ENCODE assay signal across 8 cellular contexts in genomic region chr2:46657042-46657504, GRCh38. TPM values are rescaled to one million over a fixed set of nuclear protein-coding genes. Genes with fewer than 3 reads are reported as not detected.
DNase-seq lines count a peak whose midpoint lies in the region; ATAC-seq and TF ChIP-seq lines count a peak whose summit lies in the region.

No MANE protein-coding gene starts in this region.

- H3K4me1 ChIP-seq in Caco-2 = no peaks in the 10 kb centered on the region
- H3K4me1 ChIP-seq in heart right ventricle = peaks cover 0 to 21% (median 10%) of the 10 kb centered on the region in 9 donors
- peaks cover 0 to 17% (median 3%) of the 10 kb centered on the region in 6 donors for H3K4me1 ChIP-seq in spleen

- CTCF ChIA-PET in Caco-2 (lab: Charles Lee) = interaction anchor here (0.6 to 1.1 kb wide), 3 partner anchors 124 to 1775 kb away, joined by 3 to 4 read pairs (median 3); no protein-coding TSS in a partner anchor

- no peak overlapping the region for H3K27ac Mint-ChIP-seq in Caco-2 (ENCODE audit: unreplicated experiment)

- 44 to 48% methylated on average over 3 of the region's 3 CpGs for WGBS in heart right ventricle, 2 donors
- WGBS in spleen, 5 donors = 29 to 52% (median 32%) methylated on average over 3 of the region's 3 CpGs

- no TSS peak for BruUV-seq in Caco-2 (replicated peaks; lab: Mats Ljungman, UMichigan)

- H3K9me3 Mint-ChIP-seq in Caco-2 (ENCODE audit: unreplicated experiment) = no peaks in the 10 kb centered on the region

- peak overlapping the region in 2 of 10 donors; percentile 13 to 68 for H3K27ac ChIP-seq in heart right ventricle
- peak overlapping the region in 7 of 8 donors; percentile 22 to 77 (median 65) for H3K27ac ChIP-seq in spleen

- no peaks in the 10 kb centered on the region for H3K27me3 Mint-ChIP-seq in Caco-2 (ENCODE audit: insufficient read depth, unreplicated experiment)

- DNase-seq in Caco-2 (peak in 1 of 2 experiments; percentile 25), HT-29 (ENCODE audit: low spot score) (peak; percentile 71), heart right ventricle (no peak), spleen (no peak), foreskin melanocyte (no peak), NCI-H187 (lab: John Stamatoyannopoulos, UW) (no peak)

- TF ChIP-seq CTCF in Caco-2 (IDR thresholded peaks at IDR 0.05; ENCODE audit: insufficient read depth in 1 of 2, low read depth in 1 of 2, low read length in 1 of 2, severe bottlenecking in 1 of 2, unreplicated experiment in 1 of 2) (peak; percentile 23 to 59), heart right ventricle (IDR thresholded peaks at IDR 0.05) (peak in 5 of 9 donors; percentile 20 to 51 (median 42)), spleen (IDR thresholded peaks at IDR 0.05 in 8 of 11, conservative IDR thresholded peaks at IDR 0.05 in 3 of 11) (peak; percentile 12 to 72 (median 53))

- H3K36me3 Mint-ChIP-seq in Caco-2 (ENCODE audit: insufficient read depth, unreplicated experiment) = no peaks in the 10 kb centered on the region

- H3K27me3 ChIP-seq in Caco-2 (replicated peaks; ENCODE audit: control insufficient read depth, insufficient read depth, low read length) (no peaks in the 10 kb centered on the region), heart right ventricle (no peaks in the 10 kb centered on the region), spleen (replicated peaks in 1 of 7) (no peaks in the 10 kb centered on the region)

- H3K4me1 Mint-ChIP-seq in Caco-2 (ENCODE audit: low read depth, unreplicated experiment) = peaks cover 6% of the 10 kb centered on the region

- POLR2A ChIA-PET in Caco-2 (lab: Charles Lee) = no interaction called here

- no peak overlapping the region for H3K4me3 ChIP-seq in Caco-2 (ENCODE audit: low read depth, low read length)
- H3K4me3 ChIP-seq in heart right ventricle = no peak overlapping the region
- no peak overlapping the region for H3K4me3 ChIP-seq in spleen

- intact Hi-C loops in Caco-2 (cut with micrococcal nuclease; ENCODE audit: unreplicated experiment) = loop anchor here (1.0 to 10.0 kb wide), 3 partner anchors 119 to 662 kb away; no protein-coding TSS in a partner anchor
- intact Hi-C loops in heart right ventricle (cut with DNase I) = loop anchor here in 5 of 10 donors (5.0 to 10.0 kb wide), 5 partner anchors 118 to 662 kb away; no protein-coding TSS in a partner anchor
- intact Hi-C loops in spleen (cut with DNase I; ENCODE audit: low total_unique reads) = loop anchor here (10.0 kb wide), 1 partner anchor 118 kb away; no protein-coding TSS in a partner anchor

- TF ChIP-seq POLR2A in spleen (IDR thresholded peaks at IDR 0.05) = no peak

- ATAC-seq in SK-N-SH treated with all-trans-retinoic acid at 6 μM for 48 hours (peak; percentile 85), heart right ventricle (peak in 7 of 8 donors; percentile 21 to 82 (median 45)), HG03280 (IDR thresholded peaks at IDR 0.05; ENCODE audit: unreplicated experiment) (no peak)

- no peak overlapping the region for H3K4me3 Mint-ChIP-seq in Caco-2 (ENCODE audit: unreplicated experiment)

- H3K36me3 ChIP-seq in Caco-2 (ENCODE audit: control insufficient read depth, insufficient read depth, low read length) = no peaks in the 10 kb centered on the region
- no peaks in the 10 kb centered on the region for H3K36me3 ChIP-seq in heart right ventricle
- no peaks in the 10 kb centered on the region for H3K36me3 ChIP-seq in spleen

- no peaks in the 10 kb centered on the region; the same call in 1 of the 2 replicates for H3K9me3 ChIP-seq in Caco-2
- no peaks in the 10 kb centered on the region for H3K9me3 ChIP-seq in heart right ventricle
- H3K9me3 ChIP-seq in spleen = no peaks in the 10 kb centered on the region

TF ChIP-seq in SK-N-SH treated with all-trans-retinoic acid at 6 μM for 48 hours, 23 proteins besides CTCF, POLR2A, EP300 and RAD21 (continues in another document):
- TF ChIP-seq CREB5 (CRISPR knock-in tag; IDR thresholded peaks at IDR 0.05; ENCODE audit: low read depth) (no peak), CSRNP3 (CRISPR knock-in tag; IDR thresholded peaks at IDR 0.05) (no peak), OSR1 (CRISPR knock-in tag; IDR thresholded peaks at IDR 0.05) (no peak), TOX (CRISPR knock-in tag; IDR thresholded peaks at IDR 0.05; ENCODE audit: borderline replicate concordance) (no peak), GLIS3 (CRISPR knock-in tag; IDR thresholded peaks at IDR 0.05) (no peak), ISL1 (CRISPR knock-in tag; IDR thresholded peaks at IDR 0.05) (no peak), TCF4 (CRISPR knock-in tag; IDR thresholded peaks at IDR 0.05; ENCODE audit: borderline replicate concordance) (no peak), ZC3H10 (CRISPR knock-in tag; IDR thresholded peaks at IDR 0.05) (no peak), SNAI2 (CRISPR knock-in tag; IDR thresholded peaks at IDR 0.05) (no peak), RARB (CRISPR knock-in tag; IDR thresholded peaks at IDR 0.05) (no peak), BACH2 (CRISPR knock-in tag; IDR thresholded peaks at IDR 0.05; ENCODE audit: borderline replicate concordance) (no peak), ZFP3 (CRISPR knock-in tag; IDR thresholded peaks at IDR 0.05) (no peak), TSHZ2 (CRISPR knock-in tag; IDR thresholded peaks at IDR 0.05) (no peak), PPARA (CRISPR knock-in tag; IDR thresholded peaks at IDR 0.05; ENCODE audit: borderline replicate concordance) (no peak)

RNA-seq across cellular contexts. Expression of gene CRIPT, which starts 40.1 kb away (rescaled TPM):
- 15.2 and 15.3 TPM in 2 replicates for total RNA-seq in Caco-2 (2022)
- 5.0 TPM in 2 replicates for total RNA-seq in HT-29 (2014; rRNA removed; shearing (Covaris generic))
- total RNA-seq in heart right ventricle = 10 to 100 TPM; 18.3 to 22.0 (median 20.2) TPM
- polyA plus RNA-seq in heart right ventricle = 10 to 100 TPM; 12.4 to 18.0 TPM
- 10 to 100 TPM; 11.8 to 17.8 (median 14.9) TPM for total RNA-seq in spleen
- polyA plus RNA-seq in spleen = 10 to 100 TPM in 1 of 3 donors, 1 to 10 TPM in 2; 7.1 to 12.0 (median 9.4) TPM

RNA-seq across cellular contexts. Expression of gene PIGF, which starts 40.2 kb away (rescaled TPM):
- total RNA-seq in Caco-2 (2022) (15.7 and 19.3 TPM in 2 replicates), heart right ventricle (10 to 100 TPM in 6 of 10 donors, 1 to 10 TPM in 4; 7.5 to 13.7 (median 10.1) TPM), spleen (10 to 100 TPM; 14.3 to 29.0 (median 22.2) TPM)
- 4.7 and 7.6 TPM in 2 replicates for total RNA-seq in HT-29 (2014; rRNA removed; shearing (Covaris generic))
- polyA plus RNA-seq in heart right ventricle (10 to 100 TPM in 1 of 2 donors, 1 to 10 TPM in 1; 8.3 to 12.3 TPM), spleen (10 to 100 TPM in 2 of 3 donors, 1 to 10 TPM in 1; 6.5 to 15.1 (median 13.3) TPM)

RNA-seq across cellular contexts. Expression of gene SOCS5, which starts 42.0 kb away (rescaled TPM):
- 19.7 and 19.8 TPM in 2 replicates for total RNA-seq in Caco-2 (2022)
- 7.4 and 8.5 TPM in 2 replicates for total RNA-seq in HT-29 (2014; rRNA removed; shearing (Covaris generic))
- 10 to 100 TPM; 17.8 to 25.5 (median 20.3) TPM for total RNA-seq in heart right ventricle
- 10 to 100 TPM in 1 of 2 donors, 1 to 10 TPM in 1; 9.4 to 14.2 TPM for polyA plus RNA-seq in heart right ventricle
- total RNA-seq in spleen = 10 to 100 TPM; 21.5 to 56.6 (median 31.5) TPM
- 1 to 10 TPM; 5.6 to 7.7 (median 5.6) TPM for polyA plus RNA-seq in spleen
